11 cellular contexts compared by ENCODE assay signal in the genomic region with DNA sequence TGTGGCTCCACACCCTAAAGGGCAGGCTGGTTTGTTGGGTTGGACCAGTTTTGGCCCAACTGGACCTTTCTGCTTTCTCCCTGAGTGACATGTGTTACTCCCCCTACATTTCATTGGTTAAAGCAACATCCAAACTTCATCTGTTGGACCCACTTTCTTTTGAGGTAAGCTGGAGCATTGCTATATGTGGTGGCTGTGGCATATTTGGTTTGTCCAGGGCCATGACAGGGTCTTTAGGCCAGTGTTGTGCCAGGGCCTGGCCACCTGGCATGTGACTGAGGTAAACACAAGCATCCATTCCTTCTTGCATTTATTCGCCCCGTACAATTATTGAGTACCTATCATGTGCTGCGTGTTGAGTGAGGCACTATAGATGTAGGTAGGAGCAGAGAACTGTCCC. TPM values are rescaled to one million over a fixed set of nuclear protein-coding genes. Genes with fewer than 3 reads are reported as not detected.
"Had no signal": no experiment of that assay in that cellular context is flagged by ENCODE, and none has a peak within 500 bp of the region (broad histone marks: within the 10 kb centered on the region; RNA-seq: fewer than 3 reads in every experiment).

No MANE protein-coding gene starts in this region.

- H2AFZ ChIP-seq: GM23248 had no signal

- H3K4me1 ChIP-seq: HAP-1 had no signal

- H3K36me3 ChIP-seq: HAP-1 had no signal

- H3K27ac ChIP-seq: GM23248, HL-60 had no signal

- ATAC-seq: HCT116, HepG2 had no signal

- FAIRE-seq: HepG2 had no signal

- H3K4me3 Mint-ChIP-seq: HFFc6, IgD-negative memory B cell had no signal

- H3K4me3 ChIP-seq: GM23248, HAP-1 had no signal

- H3K36me3 Mint-ChIP-seq: IgD-negative memory B cell had no signal

- DNase-seq: GM23248, GOT3, H7, HFFc6 had no signal

- H3K9me3 ChIP-seq: HAP-1 had no signal

- H3K9ac ChIP-seq: GM23248 had no signal

- H3K27ac Mint-ChIP-seq: HFFc6, IgD-negative memory B cell had no signal

RNA-seq across cellular contexts. Expression of a gene that starts 36.8 kb away (rescaled TPM):
- total RNA-seq: GM23248, H4, H7, HepG2, HFFc6 had no signal
- polyA plus RNA-seq: GM23248, HepG2, IgD-negative memory B cell had no signal

RNA-seq across cellular contexts. Expression of a gene that starts 57.8 kb away (rescaled TPM):
- total RNA-seq: H7, HepG2, HFFc6, HT1080 had no signal
- polyA plus RNA-seq: HepG2, IgD-negative memory B cell had no signal
